Comparison of ENCODE assay signal across 9 cellular contexts in the genomic region with DNA sequence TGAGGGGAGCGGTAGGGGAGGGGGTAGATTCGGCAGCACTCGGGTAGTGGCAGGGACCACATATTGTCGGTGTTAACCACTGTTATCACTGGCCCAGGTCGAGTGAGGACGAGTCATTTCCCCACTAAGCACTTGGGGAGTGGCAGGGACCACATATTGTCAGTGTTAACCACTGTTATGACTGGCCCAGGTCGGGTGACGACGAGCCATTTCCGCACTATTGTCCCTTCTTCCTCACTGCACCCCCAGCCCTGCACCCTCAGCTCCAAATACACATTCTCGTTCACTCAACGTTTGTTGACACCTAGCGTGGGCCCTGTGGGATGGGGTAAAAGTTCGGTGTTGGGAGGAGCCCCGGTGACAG. TPM values are rescaled to one million over a fixed set of nuclear protein-coding genes. Genes with fewer than 3 reads are reported as not detected.
DNase-seq lines count a peak whose midpoint lies in the region; TF ChIP-seq lines count a peak whose summit lies in the region.
"Had no signal": no experiment of that assay in that cellular context is flagged by ENCODE, and none has a peak within 500 bp of the region (broad histone marks: within the 10 kb centered on the region; RNA-seq: fewer than 3 reads in every experiment).

No MANE protein-coding gene starts in this region.

- H3K27me3 ChIP-seq in iPS-15b (ENCODE audit: control insufficient read depth, insufficient read depth, low read length) = peaks cover 3% of the 10 kb centered on the region

- H3K4me3 ChIP-seq in GM12875 (ENCODE audit: low read depth, low read length) = peak overlapping the region; percentile 71
- H3K4me3 ChIP-seq in iPS-15b (ENCODE audit: low read depth, low read length) = peak overlapping the region; percentile 87

- H3K27ac Mint-ChIP-seq in HFFc6 = peak overlapping the region; percentile 97
- peak overlapping the region; percentile 97 for H3K27ac Mint-ChIP-seq in activated naive CD4-positive, alpha-beta T cell treated with anti-CD3 and anti-CD28 coated beads, Interleukin-2, amount 50 U/mL, for 24 hours

- peaks cover 8% of the 10 kb centered on the region for H3K27me3 Mint-ChIP-seq in HFFc6 (ENCODE audit: insufficient read depth)
- no peaks in the 10 kb centered on the region for H3K27me3 Mint-ChIP-seq in activated naive CD4-positive, alpha-beta T cell treated with anti-CD3 and anti-CD28 coated beads, Interleukin-2, amount 50 U/mL, for 24 hours

- no peaks in the 10 kb centered on the region for H3K9me3 ChIP-seq in iPS-15b (ENCODE audit: control insufficient read depth, insufficient read depth, low read length)

- no peaks in the 10 kb centered on the region for H3K4me1 ChIP-seq in iPS-15b (ENCODE audit: control insufficient read depth, insufficient read depth, low read length)

- no peaks in the 10 kb centered on the region for H3K9me3 Mint-ChIP-seq in HFFc6
- no peaks in the 10 kb centered on the region for H3K9me3 Mint-ChIP-seq in activated naive CD4-positive, alpha-beta T cell treated with anti-CD3 and anti-CD28 coated beads, Interleukin-2, amount 50 U/mL, for 24 hours

- no peak for TF ChIP-seq CTCF in GM12875 (IDR thresholded peaks at IDR 0.05; ENCODE audit: borderline replicate concordance, insufficient read depth, low read depth, low read length)
- TF ChIP-seq CTCF in HFFc6 (IDR thresholded peaks at IDR 0.05) = no peak

- DNase-seq in HFFc6 (no peak), OCI-M1 (lab: John Stamatoyannopoulos, UW) (peak; percentile 47), foreskin melanocyte (no peak), GM03348 (ENCODE audit: low spot score) (no peak)
- peak; percentile 32 for DNase-seq in stimulated activated CD4-positive, alpha-beta T cell treated with anti-CD3 and anti-CD28 coated beads, Interleukin-2, amount 100 ng/mL, for 4 hours (ENCODE audit: low read depth)

- H3K4me1 Mint-ChIP-seq in HFFc6 (ENCODE audit: low read depth) = peaks cover 38% of the 10 kb centered on the region
- peaks cover 48% of the 10 kb centered on the region for H3K4me1 Mint-ChIP-seq in activated naive CD4-positive, alpha-beta T cell treated with anti-CD3 and anti-CD28 coated beads, Interleukin-2, amount 50 U/mL, for 24 hours

- no peaks in the 10 kb centered on the region for H3K36me3 ChIP-seq in iPS-15b (ENCODE audit: control insufficient read depth, insufficient read depth, low read length)

- no peak overlapping the region for H3K9ac ChIP-seq in iPS-15b (ENCODE audit: low read depth, low read length)

- H3K36me3 Mint-ChIP-seq in HFFc6 (ENCODE audit: low read depth) = peaks cover 7% of the 10 kb centered on the region
- peaks cover 2% of the 10 kb centered on the region for H3K36me3 Mint-ChIP-seq in activated naive CD4-positive, alpha-beta T cell treated with anti-CD3 and anti-CD28 coated beads, Interleukin-2, amount 50 U/mL, for 24 hours

- H3K4me3 Mint-ChIP-seq in HFFc6 = peak overlapping the region; percentile 97
- peak overlapping the region; percentile 98 for H3K4me3 Mint-ChIP-seq in activated naive CD4-positive, alpha-beta T cell treated with anti-CD3 and anti-CD28 coated beads, Interleukin-2, amount 50 U/mL, for 24 hours

RNA-seq across cellular contexts. Expression of gene CLN5, which starts 0.5 kb away (rescaled TPM):
- total RNA-seq in HFFc6 (2021; fragmentation: NEBNext Ultra II Directional; extraction: Animal tissue kit (Norgen Biotek cat#: 25700)) = 10 to 100 TPM; 28.4 to 35.1 (median 29.8) TPM

RNA-seq across cellular contexts. Expression of gene FBXL3, which starts 35.5 kb away (rescaled TPM):
- 10 to 100 TPM; 31.6 to 36.5 (median 34.8) TPM for total RNA-seq in HFFc6 (2021; fragmentation: NEBNext Ultra II Directional; extraction: Animal tissue kit (Norgen Biotek cat#: 25700))

RNA-seq across cellular contexts. Expression of gene ACOD1, which starts 43.1 kb away (rescaled TPM):
- not detected for total RNA-seq in HFFc6 (2021; fragmentation: NEBNext Ultra II Directional; extraction: Animal tissue kit (Norgen Biotek cat#: 25700))
- total RNA-seq: frontal cortex had no signal

Comparison
In these comparisons a context has a peak if more than half of its experiments do, and no peak if none do; other contexts are left out.
1. DNase-seq: peak in OCI-M1 (single experiment) and stimulated activated CD4-positive, alpha-beta T cell treated with anti-CD3 and anti-CD28 coated beads, Interleukin-2, amount 100 ng/mL, for 4 hours (single experiment); none in HFFc6 (single experiment), foreskin melanocyte (single experiment) and GM03348 (single experiment).